ENCODE assay signal across 1 cellular context in the genomic region with DNA sequence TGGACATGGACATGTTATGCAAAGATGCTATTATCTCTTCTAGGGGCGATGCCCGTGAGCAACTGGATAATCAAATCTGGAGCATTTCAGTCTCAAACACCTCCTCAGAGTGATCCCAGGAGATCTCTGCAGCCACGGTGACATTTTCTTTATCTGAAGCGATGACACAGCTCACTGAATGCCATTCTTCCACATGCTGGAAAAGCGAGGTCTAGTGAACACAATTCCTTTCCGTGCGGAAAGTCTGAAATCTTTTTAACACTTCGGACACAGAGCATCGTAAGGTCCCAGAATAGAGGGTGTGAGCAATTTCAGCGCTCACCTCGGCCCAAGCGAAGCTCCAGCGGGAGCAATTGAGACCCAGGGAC.
TF ChIP-seq lines count a peak whose summit lies in the region.

No MANE protein-coding gene starts in this region.

TF ChIP-seq in liver, 16 proteins besides CTCF, POLR2A, EP300 and RAD21 (continued from another document):
- TF ChIP-seq, protein P1, sequence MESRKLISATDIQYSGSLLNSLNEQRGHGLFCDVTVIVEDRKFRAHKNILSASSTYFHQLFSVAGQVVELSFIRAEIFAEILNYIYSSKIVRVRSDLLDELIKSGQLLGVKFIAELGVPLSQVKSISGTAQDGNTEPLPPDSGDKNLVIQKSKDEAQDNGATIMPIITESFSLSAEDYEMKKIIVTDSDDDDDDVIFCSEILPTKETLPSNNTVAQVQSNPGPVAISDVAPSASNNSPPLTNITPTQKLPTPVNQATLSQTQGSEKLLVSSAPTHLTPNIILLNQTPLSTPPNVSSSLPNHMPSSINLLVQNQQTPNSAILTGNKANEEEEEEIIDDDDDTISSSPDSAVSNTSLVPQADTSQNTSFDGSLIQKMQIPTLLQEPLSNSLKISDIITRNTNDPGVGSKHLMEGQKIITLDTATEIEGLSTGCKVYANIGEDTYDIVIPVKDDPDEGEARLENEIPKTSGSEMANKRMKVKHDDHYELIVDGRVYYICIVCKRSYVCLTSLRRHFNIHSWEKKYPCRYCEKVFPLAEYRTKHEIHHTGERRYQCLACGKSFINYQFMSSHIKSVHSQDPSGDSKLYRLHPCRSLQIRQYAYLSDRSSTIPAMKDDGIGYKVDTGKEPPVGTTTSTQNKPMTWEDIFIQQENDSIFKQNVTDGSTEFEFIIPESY (IDR thresholded peaks at IDR 0.05), result no peak
- TF ChIP-seq EGR1 (IDR thresholded peaks at IDR 0.05; ENCODE audit: low read depth in 2 of 2), result no peak
- TF ChIP-seq NR2F2 (IDR thresholded peaks at IDR 0.05), result no peak
- TF ChIP-seq JUND (IDR thresholded peaks at IDR 0.05), result no peak
- no peak for TF ChIP-seq TAF1 (conservative IDR thresholded peaks at IDR 0.05)
